In genomic region chr1:213274140-213274539, GRCh38 we compare ENCODE assay signal across 1 cellular context.
TF ChIP-seq lines count a peak whose summit lies in the region.

No MANE protein-coding gene starts in this region.

TF ChIP-seq in HepG2, 621 proteins besides CTCF, POLR2A, EP300 and RAD21 (continued from another document):
- peak; percentile 54; the same call in 1 of the 2 replicates for TF ChIP-seq HOMEZ (CRISPR knock-in tag; IDR thresholded peaks at IDR 0.05; ENCODE audit: low read depth)
- no peak for TF ChIP-seq ATF7-NPFF (CRISPR knock-in tag; IDR thresholded peaks at IDR 0.05; ENCODE audit: low read depth)
- peak; percentile 24; the same call in 1 of the 2 replicates for TF ChIP-seq ARID5B (CRISPR knock-in tag; IDR thresholded peaks at IDR 0.05)
- no peak for TF ChIP-seq TOPORS (CRISPR knock-in tag; IDR thresholded peaks at IDR 0.05)
- TF ChIP-seq MLLT10 (CRISPR knock-in tag; IDR thresholded peaks at IDR 0.05): no peak
- no peak for TF ChIP-seq ZNF281 (CRISPR knock-in tag; IDR thresholded peaks at IDR 0.05; ENCODE audit: borderline replicate concordance)
- TF ChIP-seq TEAD3 (CRISPR knock-in tag; optimal IDR thresholded peaks at IDR 0.05; ENCODE audit: borderline replicate concordance): peak; percentile 33
- no peak for TF ChIP-seq ZNF547 (CRISPR knock-in tag; IDR thresholded peaks at IDR 0.05)
- no peak for TF ChIP-seq ZNF329 (CRISPR knock-in tag; IDR thresholded peaks at IDR 0.05; ENCODE audit: low read depth)
- 0 out of 2 replicates have a peak, but pooled peaks have one; percentile 8 for TF ChIP-seq GABPA (IDR thresholded peaks at IDR 0.05; ENCODE audit: low read depth, low read length)
- TF ChIP-seq GABPA (CRISPR knock-in tag; IDR thresholded peaks at IDR 0.05; ENCODE audit: low read depth): peak; percentile 74
- no peak for TF ChIP-seq SOX6 (IDR thresholded peaks at IDR 0.05)
- TF ChIP-seq SOX6 (CRISPR knock-in tag; IDR thresholded peaks at IDR 0.05): no peak
